Comparison of ENCODE assay signal across 9 cellular contexts in the genomic region with DNA sequence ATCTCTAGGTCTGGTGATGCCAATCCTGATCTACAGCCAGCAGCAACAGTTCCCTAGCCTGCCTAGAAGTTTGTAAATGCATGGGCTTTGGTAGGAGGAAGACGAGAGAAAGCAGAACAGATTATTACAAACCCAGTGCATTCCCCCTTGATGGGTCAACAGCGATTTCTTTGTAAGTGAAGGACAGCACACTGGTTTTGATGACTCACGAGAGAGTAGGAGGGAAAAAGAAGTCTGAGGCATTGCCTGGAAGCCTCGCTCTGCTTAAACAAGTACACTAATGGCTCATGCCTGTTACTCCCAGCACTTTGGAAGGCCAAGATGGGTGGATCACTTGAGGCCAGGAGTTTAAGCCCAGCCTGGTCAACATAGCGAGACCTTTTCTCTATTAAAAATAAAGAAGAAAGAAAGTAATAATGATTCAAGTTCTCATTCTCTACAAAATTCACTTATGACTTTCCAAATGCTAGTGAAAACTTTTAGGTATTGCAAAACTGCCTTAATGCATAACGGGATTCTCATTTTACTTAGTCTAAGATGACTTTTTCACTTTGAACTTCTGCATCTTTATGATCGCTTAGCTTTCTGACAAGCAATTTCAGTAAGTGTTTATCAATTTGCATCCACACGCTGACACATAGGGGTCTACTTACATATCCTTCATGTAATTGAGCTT. TPM values are rescaled to one million over a fixed set of nuclear protein-coding genes. Genes with fewer than 3 reads are reported as not detected.
DNase-seq lines count a peak whose midpoint lies in the region; ATAC-seq and TF ChIP-seq lines count a peak whose summit lies in the region.
"Had no signal": no experiment of that assay in that cellular context is flagged by ENCODE, and none has a peak within 500 bp of the region (broad histone marks: within the 10 kb centered on the region; RNA-seq: fewer than 3 reads in every experiment).

No MANE protein-coding gene starts in this region.

- H3K36me3 Mint-ChIP-seq in WTC11: no peaks in the 10 kb centered on the region
- H3K36me3 Mint-ChIP-seq: type B pancreatic cell had no signal

- peaks cover 0 to 14% (median 11%) of the 10 kb centered on the region in 5 donors for H3K4me1 ChIP-seq in subcutaneous abdominal adipose tissue (ENCODE audit: control insufficient read depth in 5 of 5, insufficient read depth in 5 of 5, low read length in 5 of 5)

- no peaks in the 10 kb centered on the region for H3K36me3 ChIP-seq in subcutaneous abdominal adipose tissue (ENCODE audit: control insufficient read depth in 5 of 5, insufficient read depth in 5 of 5, low read length in 5 of 5)

- no peak overlapping the region for H3K4me3 Mint-ChIP-seq in WTC11
- H3K4me3 Mint-ChIP-seq: type B pancreatic cell had no signal

- POLR2A ChIA-PET in WTC11 (lab: Charles Lee): no interaction called here

- H3K9me3 ChIP-seq in subcutaneous abdominal adipose tissue (ENCODE audit: control insufficient read depth in 5 of 5, low read length in 5 of 5): no peaks in the 10 kb centered on the region

- peak; percentile 62 for ATAC-seq in WTC11
- no peak for ATAC-seq in GM21619 (IDR thresholded peaks at IDR 0.05; ENCODE audit: unreplicated experiment)
- no peak for ATAC-seq in HG03139 (IDR thresholded peaks at IDR 0.05; ENCODE audit: unreplicated experiment)

- H3K27ac Mint-ChIP-seq in WTC11: no peak overlapping the region; the same call in 1 of the 2 replicates
- H3K27ac Mint-ChIP-seq: type B pancreatic cell had no signal

- CTCF ChIA-PET in WTC11 (lab: Charles Lee): interaction anchor here (1.3 kb wide), 1 partner anchor 162 kb away, joined by 3 read pairs; no protein-coding TSS in a partner anchor

- peak overlapping the region; percentile 6 for H3K27ac ChIP-seq in subcutaneous abdominal adipose tissue (ENCODE audit: low read depth, low read length)

- H3K4me1 Mint-ChIP-seq in WTC11: peaks cover 10% of the 10 kb centered on the region

- DNase-seq in HPDE6-E6E7 (ENCODE audit: extremely low spot score) (peak; percentile 26), WTC11 (ENCODE audit: low spot score) (no peak), hepatic stellate cell (ENCODE audit: low spot score) (peak; percentile 65), SKM-1 treated with dmso at 0.1 percent for 144 hours (lab: John Stamatoyannopoulos, UW; ENCODE audit: unreplicated experiment) (no peak)
- DNase-seq: activated CD4-positive, alpha-beta T cell treated with anti-CD3 and anti-CD28 coated beads for 1 hour had no signal

- no peaks in the 10 kb centered on the region for H3K9me3 Mint-ChIP-seq in WTC11
- H3K9me3 Mint-ChIP-seq: type B pancreatic cell had no signal

- H3K9ac ChIP-seq in subcutaneous abdominal adipose tissue (ENCODE audit: low read length in 5 of 5): peak overlapping the region in 1 of 5 donors; percentile 26

- no peaks in the 10 kb centered on the region for H3K27me3 Mint-ChIP-seq in WTC11 (ENCODE audit: low read depth)
- H3K27me3 Mint-ChIP-seq: type B pancreatic cell had no signal

- TF ChIP-seq CTCF in WTC11 (IDR thresholded peaks at IDR 0.05): no peak

- H3K27me3 ChIP-seq in subcutaneous abdominal adipose tissue (ENCODE audit: control insufficient read depth in 5 of 5, insufficient read depth in 4 of 5, low read length in 5 of 5): no peaks in the 10 kb centered on the region

- H3K4me3 ChIP-seq in subcutaneous abdominal adipose tissue (ENCODE audit: low read depth in 1 of 5, low read length in 5 of 5): no peak overlapping the region

TF ChIP-seq in WTC11, 78 proteins besides CTCF, POLR2A, EP300 and RAD21 (continues in another document):
- no peak for TF ChIP-seq ZNF512 (CRISPR knock-in tag; IDR thresholded peaks at IDR 0.05; ENCODE audit: borderline replicate concordance)
- TF ChIP-seq, protein P1, sequence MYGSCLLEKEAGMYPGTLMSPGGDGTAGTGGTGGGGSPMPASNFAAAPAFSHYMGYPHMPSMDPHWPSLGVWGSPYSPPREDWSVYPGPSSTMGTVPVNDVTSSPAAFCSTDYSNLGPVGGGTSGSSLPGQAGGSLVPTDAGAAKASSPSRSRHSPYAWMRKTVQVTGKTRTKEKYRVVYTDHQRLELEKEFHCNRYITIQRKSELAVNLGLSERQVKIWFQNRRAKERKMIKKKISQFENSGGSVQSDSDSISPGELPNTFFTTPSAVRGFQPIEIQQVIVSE (CRISPR knock-in tag; IDR thresholded peaks at IDR 0.05; ENCODE audit: borderline replicate concordance): no peak
- TF ChIP-seq GRHL2 (CRISPR knock-in tag; IDR thresholded peaks at IDR 0.05; ENCODE audit: insufficient replicate concordance, severe bottlenecking): no peak
- TF ChIP-seq NR3C1 (CRISPR knock-in tag; conservative IDR thresholded peaks at IDR 0.05; ENCODE audit: low read depth): no peak
- TF ChIP-seq SP1 (CRISPR knock-in tag; conservative IDR thresholded peaks at IDR 0.05): no peak
- no peak for TF ChIP-seq ZNF232 (CRISPR knock-in tag; IDR thresholded peaks at IDR 0.05)
- no peak for TF ChIP-seq ZNF396 (CRISPR knock-in tag; IDR thresholded peaks at IDR 0.05; ENCODE audit: borderline replicate concordance)
- TF ChIP-seq ATF2 (CRISPR knock-in tag; IDR thresholded peaks at IDR 0.05; ENCODE audit: borderline replicate concordance, low read depth): no peak
- no peak for TF ChIP-seq NFATC4 (CRISPR knock-in tag; IDR thresholded peaks at IDR 0.05)
- no peak for TF ChIP-seq ZNF263 (CRISPR knock-in tag; IDR thresholded peaks at IDR 0.05; ENCODE audit: low read depth)
- TF ChIP-seq, protein P2, sequence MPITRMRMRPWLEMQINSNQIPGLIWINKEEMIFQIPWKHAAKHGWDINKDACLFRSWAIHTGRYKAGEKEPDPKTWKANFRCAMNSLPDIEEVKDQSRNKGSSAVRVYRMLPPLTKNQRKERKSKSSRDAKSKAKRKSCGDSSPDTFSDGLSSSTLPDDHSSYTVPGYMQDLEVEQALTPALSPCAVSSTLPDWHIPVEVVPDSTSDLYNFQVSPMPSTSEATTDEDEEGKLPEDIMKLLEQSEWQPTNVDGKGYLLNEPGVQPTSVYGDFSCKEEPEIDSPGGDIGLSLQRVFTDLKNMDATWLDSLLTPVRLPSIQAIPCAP (CRISPR knock-in tag; IDR thresholded peaks at IDR 0.05): no peak
- no peak for TF ChIP-seq JAZF1 (CRISPR knock-in tag; IDR thresholded peaks at IDR 0.05)
- TF ChIP-seq NFE2L1 (CRISPR knock-in tag; IDR thresholded peaks at IDR 0.05): no peak
- TF ChIP-seq, protein P3, sequence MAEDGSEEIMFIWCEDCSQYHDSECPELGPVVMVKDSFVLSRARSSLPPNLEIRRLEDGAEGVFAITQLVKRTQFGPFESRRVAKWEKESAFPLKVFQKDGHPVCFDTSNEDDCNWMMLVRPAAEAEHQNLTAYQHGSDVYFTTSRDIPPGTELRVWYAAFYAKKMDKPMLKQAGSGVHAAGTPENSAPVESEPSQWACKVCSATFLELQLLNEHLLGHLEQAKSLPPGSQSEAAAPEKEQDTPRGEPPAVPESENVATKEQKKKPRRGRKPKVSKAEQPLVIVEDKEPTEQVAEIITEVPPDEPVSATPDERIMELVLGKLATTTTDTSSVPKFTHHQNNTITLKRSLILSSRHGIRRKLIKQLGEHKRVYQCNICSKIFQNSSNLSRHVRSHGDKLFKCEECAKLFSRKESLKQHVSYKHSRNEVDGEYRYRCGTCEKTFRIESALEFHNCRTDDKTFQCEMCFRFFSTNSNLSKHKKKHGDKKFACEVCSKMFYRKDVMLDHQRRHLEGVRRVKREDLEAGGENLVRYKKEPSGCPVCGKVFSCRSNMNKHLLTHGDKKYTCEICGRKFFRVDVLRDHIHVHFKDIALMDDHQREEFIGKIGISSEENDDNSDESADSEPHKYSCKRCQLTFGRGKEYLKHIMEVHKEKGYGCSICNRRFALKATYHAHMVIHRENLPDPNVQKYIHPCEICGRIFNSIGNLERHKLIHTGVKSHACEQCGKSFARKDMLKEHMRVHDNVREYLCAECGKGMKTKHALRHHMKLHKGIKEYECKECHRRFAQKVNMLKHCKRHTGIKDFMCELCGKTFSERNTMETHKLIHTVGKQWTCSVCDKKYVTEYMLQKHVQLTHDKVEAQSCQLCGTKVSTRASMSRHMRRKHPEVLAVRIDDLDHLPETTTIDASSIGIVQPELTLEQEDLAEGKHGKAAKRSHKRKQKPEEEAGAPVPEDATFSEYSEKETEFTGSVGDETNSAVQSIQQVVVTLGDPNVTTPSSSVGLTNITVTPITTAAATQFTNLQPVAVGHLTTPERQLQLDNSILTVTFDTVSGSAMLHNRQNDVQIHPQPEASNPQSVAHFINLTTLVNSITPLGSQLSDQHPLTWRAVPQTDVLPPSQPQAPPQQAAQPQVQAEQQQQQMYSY (CRISPR knock-in tag; IDR thresholded peaks at IDR 0.05): no peak
- TF ChIP-seq RORB (CRISPR knock-in tag; IDR thresholded peaks at IDR 0.05): no peak

RNA-seq across cellular contexts. Expression of gene USPL1, which starts 47.7 kb away (rescaled TPM):
- 14.3 to 15.9 TPM (median 15.4 TPM) in 3 replicates for total RNA-seq in WTC11 (2021)

Comparison
In these comparisons a context has a peak if more than half of its experiments do, and no peak if none do; other contexts are left out.
1. DNase-seq: peak in HPDE6-E6E7 (single experiment) and hepatic stellate cell (single experiment); none in WTC11 (single experiment) and SKM-1 treated with dmso at 0.1 percent for 144 hours (single experiment).